Comparison of ENCODE assay signal across 3 cellular contexts in the genomic region with DNA sequence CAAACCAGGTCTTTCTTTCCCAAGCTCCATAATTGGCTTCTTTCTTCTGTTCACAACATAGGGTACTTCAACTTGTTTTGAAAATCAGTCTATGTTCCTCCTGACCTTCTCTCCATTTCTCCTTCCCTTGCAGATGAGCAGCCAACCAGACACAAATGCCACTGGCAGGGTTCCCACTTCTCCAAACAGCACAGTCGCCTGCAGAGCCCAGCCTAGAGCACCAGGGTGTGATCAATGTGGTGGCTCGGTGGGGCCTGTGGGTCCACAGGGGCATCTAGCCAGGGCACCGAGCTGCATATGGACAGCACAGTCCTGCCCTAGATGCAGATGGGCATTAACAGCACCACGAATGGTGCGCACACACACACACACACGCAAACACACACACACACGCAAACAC.
TF ChIP-seq lines count a peak whose summit lies in the region.

No MANE protein-coding gene starts in this region.

TF ChIP-seq in GM23338, 12 proteins besides CTCF, POLR2A, EP300 and RAD21 (continues in another document):
- TF ChIP-seq EZH2phosphoT487 (IDR thresholded peaks at IDR 0.05; ENCODE audit: unreplicated experiment) (no peak), JUNB (IDR thresholded peaks at IDR 0.05; ENCODE audit: unreplicated experiment) (no peak), EZH2 (IDR thresholded peaks at IDR 0.05; ENCODE audit: low read depth, unreplicated experiment) (no peak), NANOG (IDR thresholded peaks at IDR 0.05; ENCODE audit: borderline replicate concordance) (no peak)
- TF ChIP-seq, protein P1, sequence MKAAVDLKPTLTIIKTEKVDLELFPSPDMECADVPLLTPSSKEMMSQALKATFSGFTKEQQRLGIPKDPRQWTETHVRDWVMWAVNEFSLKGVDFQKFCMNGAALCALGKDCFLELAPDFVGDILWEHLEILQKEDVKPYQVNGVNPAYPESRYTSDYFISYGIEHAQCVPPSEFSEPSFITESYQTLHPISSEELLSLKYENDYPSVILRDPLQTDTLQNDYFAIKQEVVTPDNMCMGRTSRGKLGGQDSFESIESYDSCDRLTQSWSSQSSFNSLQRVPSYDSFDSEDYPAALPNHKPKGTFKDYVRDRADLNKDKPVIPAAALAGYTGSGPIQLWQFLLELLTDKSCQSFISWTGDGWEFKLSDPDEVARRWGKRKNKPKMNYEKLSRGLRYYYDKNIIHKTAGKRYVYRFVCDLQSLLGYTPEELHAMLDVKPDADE (IDR thresholded peaks at IDR 0.05), result no peak

TF ChIP-seq in H1, 55 proteins besides CTCF, POLR2A, EP300 and RAD21:
- TF ChIP-seq SP2 (IDR thresholded peaks at IDR 0.05; ENCODE audit: low read length), result no peak

TF ChIP-seq in HepG2, 621 proteins besides CTCF, POLR2A, EP300 and RAD21:
- TF ChIP-seq ZNF331 (CRISPR knock-in tag; IDR thresholded peaks at IDR 0.05), result peak; percentile 99
- TF ChIP-seq SALL2 (CRISPR knock-in tag; IDR thresholded peaks at IDR 0.05), result no peak
- no peak for TF ChIP-seq ZIK1 (CRISPR knock-in tag; IDR thresholded peaks at IDR 0.05; ENCODE audit: borderline replicate concordance, low read depth)
- TF ChIP-seq ZNF563 (CRISPR knock-in tag; IDR thresholded peaks at IDR 0.05), result no peak
- TF ChIP-seq KLF12 (CRISPR knock-in tag; IDR thresholded peaks at IDR 0.05; ENCODE audit: borderline replicate concordance), result no peak
